19 cellular contexts compared by ENCODE assay signal in genomic region chr19:32809254-32809653, GRCh38.
DNase-seq lines count a peak whose midpoint lies in the region; ATAC-seq, FAIRE-seq and TF ChIP-seq lines count a peak whose summit lies in the region.
"Had no signal": no experiment of that assay in that cellular context is flagged by ENCODE, and none has a peak within 500 bp of the region (broad histone marks: within the 10 kb centered on the region; RNA-seq: fewer than 3 reads in every experiment).

No MANE protein-coding gene starts in this region.

- H3K4me3 ChIP-seq in CD8-positive, alpha-beta T cell (ENCODE audit: low read depth, low read length) = no peak overlapping the region
- no peak overlapping the region for H3K4me3 ChIP-seq in Karpas-422 (ENCODE audit: low read length)
- no peak overlapping the region for H3K4me3 ChIP-seq in kidney (ENCODE audit: low read length in 2 of 2)
- H3K4me3 ChIP-seq: ascending aorta; BLaER1 treated with 17β-estradiol and CSF1 and Interleukin-3, amounts not matched to agents 10 nM and 100 nM; esophagus muscularis mucosa; HAP-1 had no signal

- H3K9ac ChIP-seq in Karpas-422 (ENCODE audit: low read length) (no peak overlapping the region), kidney (ENCODE audit: low read length in 2 of 2) (no peak overlapping the region)
- H3K9ac ChIP-seq: BLaER1 treated with 17β-estradiol and CSF1 and Interleukin-3, amounts not matched to agents 10 nM and 100 nM had no signal

- peaks cover 11% of the 10 kb centered on the region for H3K4me1 ChIP-seq in CD8-positive, alpha-beta T cell (ENCODE audit: insufficient read depth, low read length)
- H3K4me1 ChIP-seq in Karpas-422 (ENCODE audit: low read length) (no peaks in the 10 kb centered on the region), kidney (ENCODE audit: control insufficient read depth in 1 of 2, insufficient read depth in 1 of 2, low read depth in 1 of 2, low read length in 2 of 2) (no peaks in the 10 kb centered on the region)
- H3K4me1 ChIP-seq: ascending aorta; BLaER1 treated with 17β-estradiol and CSF1 and Interleukin-3, amounts not matched to agents 10 nM and 100 nM; esophagus muscularis mucosa; HAP-1 had no signal

- no peaks in the 10 kb centered on the region for H3K27me3 Mint-ChIP-seq in CD8-positive, alpha-beta T cell (ENCODE audit: low read depth)
- H3K27me3 Mint-ChIP-seq in activated CD8-positive, alpha-beta T cell treated with anti-CD3 and anti-CD28 coated beads, Interleukin-2, amount 10 ng/mL, durations not matched to agents 7 days and 5 days (ENCODE audit: low read depth) = peaks cover 3% of the 10 kb centered on the region
- H3K27me3 Mint-ChIP-seq in naive thymus-derived CD8-positive, alpha-beta T cell = peaks cover 0 to 8% (median 0%) of the 10 kb centered on the region in 5 donors

- no peaks in the 10 kb centered on the region for H3K9me3 Mint-ChIP-seq in CD8-positive, alpha-beta T cell
- no peaks in the 10 kb centered on the region for H3K9me3 Mint-ChIP-seq in activated CD8-positive, alpha-beta T cell treated with anti-CD3 and anti-CD28 coated beads, Interleukin-2, amount 10 ng/mL, durations not matched to agents 7 days and 5 days (ENCODE audit: insufficient read depth)
- H3K9me3 Mint-ChIP-seq in naive thymus-derived CD8-positive, alpha-beta T cell = no peaks in the 10 kb centered on the region
- H3K9me3 Mint-ChIP-seq: T-helper 1 cell treated with Interleukin-12 subunit alpha and Interleukin-12 subunit beta and Interleukin-4 antibody, amounts not matched to agents 30 μg/mL and 1 μg/mL, for 36 hours had no signal

- no peaks in the 10 kb centered on the region for H3K79me2 ChIP-seq in Karpas-422 (ENCODE audit: low read length)

- CTCF ChIA-PET in CD8-positive, alpha-beta T cell (lab: Charles Lee) = no interaction called here
- CTCF ChIA-PET in activated CD8-positive, alpha-beta T cell treated with anti-CD3 and anti-CD28 coated beads, Interleukin-2, amount 10 ng/mL, durations not matched to agents 7 days and 5 days (lab: Charles Lee) = no interaction called here

- no peaks in the 10 kb centered on the region for H3K36me3 ChIP-seq in CD8-positive, alpha-beta T cell (ENCODE audit: insufficient read depth, low read length)
- H3K36me3 ChIP-seq in Karpas-422 (ENCODE audit: insufficient read depth, low read length) (no peaks in the 10 kb centered on the region), kidney (ENCODE audit: control insufficient read depth in 1 of 2, insufficient read depth in 2 of 2, low read length in 2 of 2) (no peaks in the 10 kb centered on the region)
- H3K36me3 ChIP-seq: ascending aorta; BLaER1 treated with 17β-estradiol and CSF1 and Interleukin-3, amounts not matched to agents 10 nM and 100 nM; esophagus muscularis mucosa; HAP-1 had no signal

- FAIRE-seq in kidney (lab: Jason Lieb, UNC) = no peak

- H3K4me1 Mint-ChIP-seq in CD8-positive, alpha-beta T cell (ENCODE audit: low read depth) = peaks cover 28% of the 10 kb centered on the region
- H3K4me1 Mint-ChIP-seq in activated CD8-positive, alpha-beta T cell treated with anti-CD3 and anti-CD28 coated beads, Interleukin-2, amount 10 ng/mL, durations not matched to agents 7 days and 5 days (ENCODE audit: low read depth) = peaks cover 11% of the 10 kb centered on the region
- H3K4me1 Mint-ChIP-seq in naive thymus-derived CD8-positive, alpha-beta T cell = peaks cover 15 to 34% (median 21%) of the 10 kb centered on the region in 4 donors

- H2AFZ ChIP-seq in Karpas-422 (ENCODE audit: low read length) = no peak overlapping the region

- H3K4me2 ChIP-seq in Karpas-422 (ENCODE audit: low read depth, low read length, poor library complexity, severe bottlenecking) = no peak overlapping the region
- H3K4me2 ChIP-seq: BLaER1 treated with 17β-estradiol and CSF1 and Interleukin-3, amounts not matched to agents 10 nM and 100 nM had no signal

- no peak overlapping the region for H3K27ac Mint-ChIP-seq in CD8-positive, alpha-beta T cell
- no peak overlapping the region for H3K27ac Mint-ChIP-seq in activated CD8-positive, alpha-beta T cell treated with anti-CD3 and anti-CD28 coated beads, Interleukin-2, amount 10 ng/mL, durations not matched to agents 7 days and 5 days
- peak overlapping the region in 5 of 10 donors; percentile 37 to 87 (median 75) for H3K27ac Mint-ChIP-seq in naive thymus-derived CD8-positive, alpha-beta T cell
- H3K27ac Mint-ChIP-seq: T-helper 1 cell treated with Interleukin-12 subunit alpha and Interleukin-12 subunit beta and Interleukin-4 antibody, amounts not matched to agents 30 μg/mL and 1 μg/mL, for 36 hours had no signal

- H3K9me3 ChIP-seq in CD8-positive, alpha-beta T cell (ENCODE audit: low read length) = no peaks in the 10 kb centered on the region
- no peaks in the 10 kb centered on the region for H3K9me3 ChIP-seq in Karpas-422 (ENCODE audit: low read length)
- H3K9me3 ChIP-seq in kidney (ENCODE audit: control insufficient read depth in 1 of 2, low read length in 2 of 2) = no peaks in the 10 kb centered on the region
- H3K9me3 ChIP-seq: ascending aorta; BLaER1 treated with 17β-estradiol and CSF1 and Interleukin-3, amounts not matched to agents 10 nM and 100 nM; esophagus muscularis mucosa; HAP-1 had no signal

- no peaks in the 10 kb centered on the region for H3K9me2 ChIP-seq in Karpas-422 (replicated peaks; ENCODE audit: insufficient read depth, low read length)

- H3K4me3 Mint-ChIP-seq in CD8-positive, alpha-beta T cell = peak overlapping the region; percentile 48
- no peak overlapping the region for H3K4me3 Mint-ChIP-seq in activated CD8-positive, alpha-beta T cell treated with anti-CD3 and anti-CD28 coated beads, Interleukin-2, amount 10 ng/mL, durations not matched to agents 7 days and 5 days
- peak overlapping the region; percentile 36 to 76 (median 58) for H3K4me3 Mint-ChIP-seq in naive thymus-derived CD8-positive, alpha-beta T cell
- H3K4me3 Mint-ChIP-seq: T-helper 1 cell treated with Interleukin-12 subunit alpha and Interleukin-12 subunit beta and Interleukin-4 antibody, amounts not matched to agents 30 μg/mL and 1 μg/mL, for 36 hours had no signal

- H4K20me1 ChIP-seq in Karpas-422 (ENCODE audit: insufficient read depth, low read depth, low read length) = no peaks in the 10 kb centered on the region
- H4K20me1 ChIP-seq: BLaER1 treated with 17β-estradiol and CSF1 and Interleukin-3, amounts not matched to agents 10 nM and 100 nM had no signal

- intact Hi-C loops in CD8-positive, alpha-beta T cell (cut with DNase I, micrococcal nuclease) = loop anchor here in 1 of 2 experiments (5.0 kb wide), 1 partner anchor 47 kb away; no protein-coding TSS in a partner anchor
- intact Hi-C loops in kidney (cut with DNase I) = no loop called here

- no peaks in the 10 kb centered on the region for H3K36me3 Mint-ChIP-seq in CD8-positive, alpha-beta T cell
- H3K36me3 Mint-ChIP-seq in activated CD8-positive, alpha-beta T cell treated with anti-CD3 and anti-CD28 coated beads, Interleukin-2, amount 10 ng/mL, durations not matched to agents 7 days and 5 days (ENCODE audit: low read depth) = no peaks in the 10 kb centered on the region
- H3K36me3 Mint-ChIP-seq in naive thymus-derived CD8-positive, alpha-beta T cell = no peaks in the 10 kb centered on the region

- POLR2A ChIA-PET in CD8-positive, alpha-beta T cell (lab: Charles Lee) = interaction anchor here (0.6 to 0.8 kb wide), 2 partner anchors 15 to 16 kb away, joined by 3 to 5 read pairs; no protein-coding TSS in a partner anchor
- POLR2A ChIA-PET in activated CD8-positive, alpha-beta T cell treated with anti-CD3 and anti-CD28 coated beads, Interleukin-2, amount 10 ng/mL, durations not matched to agents 7 days and 5 days (lab: Charles Lee) = interaction anchor here (0.6 kb wide), 1 partner anchor 258 kb away, joined by 3 read pairs; no protein-coding TSS in a partner anchor
- POLR2A ChIA-PET in naive thymus-derived CD8-positive, alpha-beta T cell (lab: Charles Lee) = no interaction called here

- no peak for DNase-seq in CD8-positive, alpha-beta T cell
- DNase-seq in Karpas-422 (peak; percentile 30), kidney (no peak), NCI-H2081 treated with DMSO at 0.1 percent for 48 hours (lab: John Stamatoyannopoulos, UW) (no peak), T-helper 1 cell (no peak)
- DNase-seq in activated CD8-positive, alpha-beta T cell treated with anti-CD3 and anti-CD28 coated beads, Interleukin-2, amount 10 ng/mL, durations not matched to agents 7 days and 5 days = no peak
- DNase-seq in naive thymus-derived CD8-positive, alpha-beta T cell = no peak
- DNase-seq: activated CD4-positive, alpha-beta T cell treated with anti-CD3 and anti-CD28 coated beads for 4 hours; activated T-cell treated with anti-CD3 and anti-CD28 coated beads, Interleukin-2, amount 50 U/mL, for 48 hours; dermis blood vessel endothelial cell; EL; midbrain; stimulated activated CD4-positive, alpha-beta T cell treated with anti-CD3 and anti-CD28 coated beads, Interleukin-12 subunit alpha, Interleukin-12 subunit beta, amount 100 ng/mL, for 4 hours had no signal

- TF ChIP-seq CTCF in CD8-positive, alpha-beta T cell (IDR thresholded peaks at IDR 0.05) = no peak
- no peak for TF ChIP-seq CTCF in kidney (IDR thresholded peaks at IDR 0.05; ENCODE audit: borderline replicate concordance, extremely low read depth, insufficient read depth)

- no peak overlapping the region for H3K27ac ChIP-seq in CD8-positive, alpha-beta T cell (ENCODE audit: low read depth, low read length)
- H3K27ac ChIP-seq in Karpas-422 (ENCODE audit: low read length) (no peak overlapping the region), kidney (ENCODE audit: low read depth in 2 of 2, low read length in 2 of 2) (no peak overlapping the region)
- H3K27ac ChIP-seq: ascending aorta; BLaER1 treated with 17β-estradiol and CSF1 and Interleukin-3, amounts not matched to agents 10 nM and 100 nM; esophagus muscularis mucosa had no signal

- H3K27me3 ChIP-seq in CD8-positive, alpha-beta T cell (ENCODE audit: insufficient read depth, low read length) = no peaks in the 10 kb centered on the region
- H3K27me3 ChIP-seq in Karpas-422 (ENCODE audit: low read length) = no peaks in the 10 kb centered on the region
- H3K27me3 ChIP-seq: ascending aorta; BLaER1 treated with 17β-estradiol and CSF1 and Interleukin-3, amounts not matched to agents 10 nM and 100 nM had no signal

- no peak for ATAC-seq in CD8-positive, alpha-beta T cell
- peak; percentile 44 for ATAC-seq in activated CD8-positive, alpha-beta T cell treated with anti-CD3 and anti-CD28 coated beads, Interleukin-2, amount 10 ng/mL, durations not matched to agents 7 days and 5 days
- peak; percentile 32 to 44 for ATAC-seq in naive thymus-derived CD8-positive, alpha-beta T cell
- ATAC-seq in GM21360 (IDR thresholded peaks at IDR 0.05; ENCODE audit: unreplicated experiment) = no peak

Comparison
In these comparisons a context has a peak if more than half of its experiments do, and no peak if none do; other contexts are left out.
1. ATAC-seq: peak in activated CD8-positive, alpha-beta T cell treated with anti-CD3 and anti-CD28 coated beads, Interleukin-2, amount 10 ng/mL, durations not matched to agents 7 days and 5 days (single experiment) and naive thymus-derived CD8-positive, alpha-beta T cell (2 of 2); none in CD8-positive, alpha-beta T cell (single experiment) and GM21360 (single experiment).